In genomic region chr12:102539651-102540553, GRCh38 we compare ENCODE assay signal across 13 cellular contexts. TPM values are rescaled to one million over a fixed set of nuclear protein-coding genes. Genes with fewer than 3 reads are reported as not detected.
DNase-seq lines count a peak whose midpoint lies in the region; ATAC-seq and TF ChIP-seq lines count a peak whose summit lies in the region.
"Had no signal": no experiment of that assay in that cellular context is flagged by ENCODE, and none has a peak within 500 bp of the region (broad histone marks: within the 10 kb centered on the region; RNA-seq: fewer than 3 reads in every experiment).

No MANE protein-coding gene starts in this region.

- CTCF ChIA-PET in Caco-2 (lab: Charles Lee): interaction anchor here (1.2 kb wide), 1 partner anchor 9 kb away, joined by 3 read pairs; no protein-coding TSS in a partner anchor

- H3K4me3 ChIP-seq in Caco-2 (ENCODE audit: low read depth, low read length): no peak overlapping the region
- no peak overlapping the region for H3K4me3 ChIP-seq in choroid plexus epithelial cell (ENCODE audit: low read depth, low read length)
- H3K4me3 ChIP-seq: SK-N-MC had no signal

- H3K4me1 ChIP-seq in Caco-2: peaks cover 22% of the 10 kb centered on the region

- no peaks in the 10 kb centered on the region for H3K27me3 ChIP-seq in Caco-2 (replicated peaks; ENCODE audit: control insufficient read depth, insufficient read depth, low read length)

- H3K9me3 ChIP-seq in Caco-2: 0 out of 2 replicates have a peak, but pooled peaks cover 3% of the 10 kb centered on the region

- ATAC-seq in HG02642 (IDR thresholded peaks at IDR 0.05; ENCODE audit: poor library complexity, unreplicated experiment): no peak
- ATAC-seq: natural killer cell had no signal

- DNase-seq in Caco-2 (peak; percentile 71 to 80), LoVo (ENCODE audit: low spot score) (peak; percentile 60), choroid plexus epithelial cell (ENCODE audit: low read depth) (peak; percentile 66), myocyte (ENCODE audit: low read depth) (peak; percentile 86), DMS 273 (lab: John Stamatoyannopoulos, UW; ENCODE audit: unreplicated experiment) (no peak)
- no peak for DNase-seq in activated T-cell treated with anti-CD3 and anti-CD28 coated beads, Interleukin-2, amount 50 U/mL, for 1 hour
- DNase-seq in stimulated activated CD4-positive, alpha-beta T cell treated with anti-CD3 and anti-CD28 coated beads, Interleukin-2, amount 100 ng/mL, for 24 hours: no peak
- DNase-seq: activated naive CD4-positive, alpha-beta T cell treated with anti-CD3 and anti-CD28 coated beads, Interleukin-2, amount 50 U/mL, for 16 hours; DMS 273 treated with DMSO at 0.1 percent for 48 hours; natural killer cell had no signal

- BruUV-seq in Caco-2 (replicated peaks; lab: Mats Ljungman, UMichigan): no TSS peak

- intact Hi-C loops in Caco-2 (cut with micrococcal nuclease; ENCODE audit: unreplicated experiment): loop anchor here (5.0 kb wide), 1 partner anchor 162 kb away; no protein-coding TSS in a partner anchor

- POLR2A ChIA-PET in Caco-2 (lab: Charles Lee): interaction anchor here (0.6 kb wide), 1 partner anchor 335 kb away, joined by 4 read pairs; no protein-coding TSS in a partner anchor

- no peaks in the 10 kb centered on the region for H3K9me3 Mint-ChIP-seq in Caco-2 (ENCODE audit: unreplicated experiment)
- H3K9me3 Mint-ChIP-seq: stimulated activated naive CD8-positive, alpha-beta T cell treated with anti-CD3 and anti-CD28 coated beads, Interleukin-15, Interleukin-2, amounts not matched to agents 100 ng/mL and 50 ng/mL, for 24 hours had no signal

- peaks cover 34% of the 10 kb centered on the region for H3K4me1 Mint-ChIP-seq in Caco-2 (ENCODE audit: low read depth, unreplicated experiment)
- H3K4me1 Mint-ChIP-seq: natural killer cell had no signal

- no peaks in the 10 kb centered on the region for H3K27me3 Mint-ChIP-seq in Caco-2 (ENCODE audit: insufficient read depth, unreplicated experiment)

- H3K36me3 Mint-ChIP-seq in Caco-2 (ENCODE audit: insufficient read depth, unreplicated experiment): peaks cover 7% of the 10 kb centered on the region
- H3K36me3 Mint-ChIP-seq: natural killer cell had no signal

- H3K36me3 ChIP-seq in Caco-2 (ENCODE audit: control insufficient read depth, insufficient read depth, low read length): no peaks in the 10 kb centered on the region

- TF ChIP-seq CTCF in Caco-2 (IDR thresholded peaks at IDR 0.05; ENCODE audit: insufficient read depth in 1 of 2, low read depth in 1 of 2, low read length in 1 of 2, severe bottlenecking in 1 of 2, unreplicated experiment in 1 of 2): no peak
- no peak for TF ChIP-seq CTCF in choroid plexus epithelial cell (conservative IDR thresholded peaks at IDR 0.05; ENCODE audit: low read depth, low read length)

- peak overlapping the region; percentile 84 for H3K27ac Mint-ChIP-seq in Caco-2 (ENCODE audit: unreplicated experiment)
- H3K27ac Mint-ChIP-seq: natural killer cell; stimulated activated naive CD8-positive, alpha-beta T cell treated with anti-CD3 and anti-CD28 coated beads, Interleukin-15, Interleukin-2, amounts not matched to agents 100 ng/mL and 50 ng/mL, for 24 hours had no signal

- H3K4me3 Mint-ChIP-seq in Caco-2 (ENCODE audit: unreplicated experiment): peak overlapping the region; percentile 62
- H3K4me3 Mint-ChIP-seq: natural killer cell; stimulated activated naive CD8-positive, alpha-beta T cell treated with anti-CD3 and anti-CD28 coated beads, Interleukin-15, Interleukin-2, amounts not matched to agents 100 ng/mL and 50 ng/mL, for 24 hours had no signal

RNA-seq across cellular contexts. Expression of gene IGF1, which starts 59.5 kb away (rescaled TPM):
- total RNA-seq in Caco-2 (2022) (1.5 and 2.3 TPM in 2 replicates), myocyte (0.24 and 0.26 TPM in 2 replicates)
- 1.7 TPM for polyA plus RNA-seq in myocyte (2012)

Comparison
In these comparisons a context has a peak if more than half of its experiments do, and no peak if none do; other contexts are left out.
1. DNase-seq: peak in Caco-2 (2 of 2), LoVo (single experiment), choroid plexus epithelial cell (single experiment) and myocyte (single experiment); none in activated T-cell treated with anti-CD3 and anti-CD28 coated beads, Interleukin-2, amount 50 U/mL, for 1 hour (single experiment), DMS 273 (single experiment) and stimulated activated CD4-positive, alpha-beta T cell treated with anti-CD3 and anti-CD28 coated beads, Interleukin-2, amount 100 ng/mL, for 24 hours (0 of 2).